ENCODE assay signal across 10 cellular contexts in genomic region chr10:127148933-127149220, GRCh38. TPM values are rescaled to one million over a fixed set of nuclear protein-coding genes. Genes with fewer than 3 reads are reported as not detected.
DNase-seq lines count a peak whose midpoint lies in the region; ATAC-seq and TF ChIP-seq lines count a peak whose summit lies in the region.
"Had no signal": no experiment of that assay in that cellular context is flagged by ENCODE, and none has a peak within 500 bp of the region (broad histone marks: within the 10 kb centered on the region; RNA-seq: fewer than 3 reads in every experiment).

No MANE protein-coding gene starts in this region.

- TF ChIP-seq POLR2A in testis (IDR thresholded peaks at IDR 0.05): no peak

- peaks cover 95% of the 10 kb centered on the region for H3K4me1 Mint-ChIP-seq in HFFc6 (ENCODE audit: low read depth)

- peaks cover 2% of the 10 kb centered on the region for H3K27me3 Mint-ChIP-seq in HFFc6 (ENCODE audit: insufficient read depth)
- H3K27me3 Mint-ChIP-seq: activated CD8-positive, alpha-beta T cell treated with anti-CD3 and anti-CD28 coated beads for 36 hours; brain had no signal

- H3K9me3 ChIP-seq in testis: no peaks in the 10 kb centered on the region

- H3K4me3 Mint-ChIP-seq in HFFc6: peak overlapping the region; percentile 83
- H3K4me3 Mint-ChIP-seq: activated CD8-positive, alpha-beta T cell treated with anti-CD3 and anti-CD28 coated beads for 36 hours; brain had no signal

- 88 to 91% methylated on average over 2 of the region's 2 CpGs for WGBS in testis, 2 donors

- no peaks in the 10 kb centered on the region for H3K36me3 ChIP-seq in testis (ENCODE audit: low read depth, missing control alignments)

- ATAC-seq in esophagus mucosa (peak; percentile 70), HG03097 (IDR thresholded peaks at IDR 0.05; ENCODE audit: low FRiP score, unreplicated experiment) (no peak)
- ATAC-seq in stimulated activated naive CD8-positive, alpha-beta T cell treated with anti-CD3 and anti-CD28 coated beads, Interleukin-15, Interleukin-2, amounts not matched to agents 100 U/mL and 50 U/mL, for 24 hours: peak; percentile 57
- ATAC-seq: activated CD8-positive, alpha-beta T cell treated with anti-CD3 and anti-CD28 coated beads for 36 hours had no signal

- no peaks in the 10 kb centered on the region for H3K27me3 ChIP-seq in testis

- peak overlapping the region; percentile 97 for H3K27ac Mint-ChIP-seq in HFFc6
- H3K27ac Mint-ChIP-seq: activated CD8-positive, alpha-beta T cell treated with anti-CD3 and anti-CD28 coated beads for 36 hours had no signal

- no peak overlapping the region for H3K4me3 ChIP-seq in testis

- peak; percentile 68 for DNase-seq in HFFc6
- DNase-seq in RKO (ENCODE audit: low spot score): peak; percentile 67
- no peak for DNase-seq in stimulated activated naive CD8-positive, alpha-beta T cell treated with anti-CD3 and anti-CD28 coated beads, Interleukin-15, Interleukin-2, amounts not matched to agents 100 U/mL and 50 U/mL, for 24 hours
- no peak for DNase-seq in testis
- DNase-seq in NCI-H1930 (lab: John Stamatoyannopoulos, UW): no peak
- DNase-seq: activated CD8-positive, alpha-beta T cell treated with anti-CD3 and anti-CD28 coated beads for 36 hours; NCI-H2107 had no signal

- no peaks in the 10 kb centered on the region for H3K9me3 Mint-ChIP-seq in HFFc6
- H3K9me3 Mint-ChIP-seq: activated CD8-positive, alpha-beta T cell treated with anti-CD3 and anti-CD28 coated beads for 36 hours; brain had no signal

- peaks cover 23% of the 10 kb centered on the region for H3K36me3 Mint-ChIP-seq in HFFc6 (ENCODE audit: low read depth)

- no peaks in the 10 kb centered on the region for H3K4me1 ChIP-seq in testis

- H3K27ac ChIP-seq in testis: no peak overlapping the region

- intact Hi-C loops in testis (cut with DNase I; ENCODE audit: low total_unique reads): no loop called here

- TF ChIP-seq CTCF in HFFc6 (IDR thresholded peaks at IDR 0.05) (no peak), testis (IDR thresholded peaks at IDR 0.05) (no peak)

RNA-seq across cellular contexts. Expression of gene INSYN2A, which starts 47.5 kb away (rescaled TPM):
- under 1 TPM; 0.05 to 0.24 (median 0.20) TPM for total RNA-seq in HFFc6 (2021; fragmentation: NEBNext Ultra II Directional; extraction: Animal tissue kit (Norgen Biotek cat#: 25700))
- not detected for total RNA-seq in esophagus mucosa
- 1 to 10 TPM; 2.0 to 2.4 TPM for total RNA-seq in testis
- 1.4 TPM for polyA plus RNA-seq in testis (ENCODE audit: insufficient read depth, low read depth, low replicate concordance)
- total RNA-seq: activated CD8-positive, alpha-beta T cell treated with anti-CD3 and anti-CD28 coated beads for 36 hours had no signal

Comparison
In these comparisons a context has a peak if more than half of its experiments do, and no peak if none do; other contexts are left out.
1. DNase-seq: peak in HFFc6 (single experiment) and RKO (single experiment); none in stimulated activated naive CD8-positive, alpha-beta T cell treated with anti-CD3 and anti-CD28 coated beads, Interleukin-15, Interleukin-2, amounts not matched to agents 100 U/mL and 50 U/mL, for 24 hours (single experiment), testis (single experiment) and NCI-H1930 (0 of 2).